In the genomic region with DNA sequence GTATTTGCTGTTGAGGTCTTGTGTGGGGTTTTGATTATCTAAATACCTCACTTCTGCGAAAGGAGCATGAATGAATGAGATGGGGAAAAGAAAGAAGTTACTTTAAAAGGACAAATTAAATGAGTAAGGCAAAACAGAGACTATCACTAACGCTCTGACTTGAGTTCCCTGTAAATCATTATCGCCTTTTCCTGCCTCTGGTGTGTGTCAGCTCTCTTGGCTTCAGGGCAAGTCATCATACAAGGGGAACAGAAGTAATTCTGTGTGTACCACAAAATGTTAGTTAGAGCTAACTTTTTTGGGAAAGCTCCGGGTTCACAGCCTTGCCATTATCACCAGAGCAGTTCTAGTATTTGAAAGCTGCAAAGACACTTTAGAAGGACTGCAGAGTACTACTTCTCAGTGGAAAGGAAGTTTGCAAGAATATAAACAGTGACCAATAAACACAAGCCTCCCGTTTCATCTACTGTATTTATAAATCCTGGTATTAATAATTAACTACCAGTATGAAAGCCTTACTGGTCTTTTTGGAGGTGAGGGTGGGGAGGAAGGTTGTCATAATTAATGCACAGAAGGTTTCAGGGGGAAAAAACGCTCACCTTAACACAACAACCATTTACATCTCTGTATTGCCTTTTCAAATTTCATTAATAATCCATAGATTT, we compare ENCODE assay signal across 10 cellular contexts. TPM values are rescaled to one million over a fixed set of nuclear protein-coding genes. Genes with fewer than 3 reads are reported as not detected.
DNase-seq lines count a peak whose midpoint lies in the region; ATAC-seq and TF ChIP-seq lines count a peak whose summit lies in the region.
"Had no signal": no experiment of that assay in that cellular context is flagged by ENCODE, and none has a peak within 500 bp of the region (broad histone marks: within the 10 kb centered on the region; RNA-seq: fewer than 3 reads in every experiment).

No MANE protein-coding gene starts in this region.

- H3K27ac Mint-ChIP-seq in activated naive CD8-positive, alpha-beta T cell treated with anti-CD3 and anti-CD28 coated beads, Interleukin-2, amount 10 ng/mL, durations not matched to agents 7 days and 5 days, result no peak overlapping the region
- peak overlapping the region in 4 of 6 donors; percentile 11 to 99 (median 80) for H3K27ac Mint-ChIP-seq in naive B cell

- no peak overlapping the region for H3K27ac ChIP-seq in heart left ventricle

- H3K27me3 Mint-ChIP-seq in activated naive CD8-positive, alpha-beta T cell treated with anti-CD3 and anti-CD28 coated beads, Interleukin-2, amount 10 ng/mL, durations not matched to agents 7 days and 5 days, result no peaks in the 10 kb centered on the region
- no peaks in the 10 kb centered on the region for H3K27me3 Mint-ChIP-seq in naive B cell

- intact Hi-C loops in heart left ventricle (cut with DNase I), result loop anchor here in 7 of 10 donors (2.0 to 10.0 kb wide), 8 partner anchors 31 to 178 kb away; a partner anchor contains a TSS

- peaks cover 0 to 22% (median 14%) of the 10 kb centered on the region in 12 donors for H3K4me1 ChIP-seq in heart left ventricle

- H3K4me3 ChIP-seq in GM08714 (ENCODE audit: low read length) (peak overlapping the region; percentile 35; the same call in 1 of the 2 replicates), heart left ventricle (peak overlapping the region in 1 of 12 donors; percentile 89)

- H3K4me1 Mint-ChIP-seq in activated naive CD8-positive, alpha-beta T cell treated with anti-CD3 and anti-CD28 coated beads, Interleukin-2, amount 10 ng/mL, durations not matched to agents 7 days and 5 days, result peaks cover 20% of the 10 kb centered on the region
- peaks cover 15 to 27% (median 16%) of the 10 kb centered on the region in 3 donors for H3K4me1 Mint-ChIP-seq in naive B cell

- no peaks in the 10 kb centered on the region for H3K36me3 Mint-ChIP-seq in activated naive CD8-positive, alpha-beta T cell treated with anti-CD3 and anti-CD28 coated beads, Interleukin-2, amount 10 ng/mL, durations not matched to agents 7 days and 5 days
- no peaks in the 10 kb centered on the region for H3K36me3 Mint-ChIP-seq in naive B cell

- H3K36me3 ChIP-seq in heart left ventricle, result peaks cover 0 to 17% (median 9%) of the 10 kb centered on the region in 9 donors

- POLR2A ChIA-PET in activated naive CD8-positive, alpha-beta T cell treated with anti-CD3 and anti-CD28 coated beads, Interleukin-2, amount 10 ng/mL, durations not matched to agents 7 days and 5 days (lab: Charles Lee), result interaction anchor here (4.3 kb wide), 1 partner anchor 42 kb away, joined by 33 read pairs; a partner anchor contains a TSS

- WGBS in heart left ventricle, 4 donors, result 64 to 72% (median 72%) methylated on average over 6 of the region's 6 CpGs

- TF ChIP-seq POLR2A in GM18505 (IDR thresholded peaks at IDR 0.05; ENCODE audit: borderline replicate concordance, extremely low read depth, insufficient read depth, insufficient read length) (no peak), heart left ventricle (IDR thresholded peaks at IDR 0.05) (no peak)

- no peak for DNase-seq in activated naive CD8-positive, alpha-beta T cell treated with anti-CD3 and anti-CD28 coated beads, Interleukin-2, amount 10 ng/mL, durations not matched to agents 7 days and 5 days
- DNase-seq in naive B cell (no peak), NCI-H524 (lab: John Stamatoyannopoulos, UW) (no peak), NCI-H2171 (lab: John Stamatoyannopoulos, UW) (no peak), heart left ventricle (no peak)
- DNase-seq: NK-92 treated with Interleukin-12 subunit alpha and Interleukin-12 subunit beta, amount 100 ng/mL, for 24 hours had no signal

- no peak for TF ChIP-seq CTCF in heart left ventricle (IDR thresholded peaks at IDR 0.05)

- peak overlapping the region; percentile 99 for H3K4me3 Mint-ChIP-seq in activated naive CD8-positive, alpha-beta T cell treated with anti-CD3 and anti-CD28 coated beads, Interleukin-2, amount 10 ng/mL, durations not matched to agents 7 days and 5 days
- peak overlapping the region in 6 of 8 donors; percentile 95 to 99 (median 98) for H3K4me3 Mint-ChIP-seq in naive B cell

- H3K9me3 ChIP-seq in heart left ventricle, result no peaks in the 10 kb centered on the region
- H3K9me3 ChIP-seq: esophagus muscularis mucosa had no signal

- H3K9me3 Mint-ChIP-seq in activated naive CD8-positive, alpha-beta T cell treated with anti-CD3 and anti-CD28 coated beads, Interleukin-2, amount 10 ng/mL, durations not matched to agents 7 days and 5 days, result no peaks in the 10 kb centered on the region
- H3K9me3 Mint-ChIP-seq in naive B cell, result no peaks in the 10 kb centered on the region

- no peaks in the 10 kb centered on the region for H3K27me3 ChIP-seq in heart left ventricle
- H3K27me3 ChIP-seq: esophagus muscularis mucosa had no signal

- ATAC-seq in HG03460 (IDR thresholded peaks at IDR 0.05; ENCODE audit: unreplicated experiment), result peak; percentile 31
- ATAC-seq in activated naive CD8-positive, alpha-beta T cell treated with anti-CD3 and anti-CD28 coated beads, Interleukin-2, amount 10 ng/mL, durations not matched to agents 7 days and 5 days (ENCODE audit: low read depth), result no peak
- ATAC-seq in naive B cell (ENCODE audit: low read depth in 2 of 2), result no peak
- ATAC-seq in GM18505 (IDR thresholded peaks at IDR 0.05; ENCODE audit: unreplicated experiment), result no peak
- no peak for ATAC-seq in heart left ventricle

RNA-seq across cellular contexts. Expression of a gene that starts 1.2 kb away (rescaled TPM):
- 1 to 10 TPM; 1.8 to 2.2 TPM for total RNA-seq in activated naive CD8-positive, alpha-beta T cell treated with anti-CD3 and anti-CD28 coated beads, Interleukin-2, amount 10 ng/mL, durations not matched to agents 7 days and 5 days
- polyA plus RNA-seq in naive B cell (ENCODE audit: low read depth in 6 of 6) (1 to 10 TPM in 4 of 6 donors, under 1 TPM in 2; 0.65 to 1.7 (median 1.1) TPM), heart left ventricle (under 1 TPM; 0.72 to 0.97 TPM)
- 1 to 10 TPM in 4 of 9 donors, under 1 TPM in 4, not detected in 1; 0.46 to 2.0 (median 0.85) TPM for total RNA-seq in heart left ventricle

RNA-seq across cellular contexts. Expression of a gene that starts 1.5 kb away (rescaled TPM):
- total RNA-seq in activated naive CD8-positive, alpha-beta T cell treated with anti-CD3 and anti-CD28 coated beads, Interleukin-2, amount 10 ng/mL, durations not matched to agents 7 days and 5 days, result 1 to 10 TPM; 8.3 to 8.5 TPM
- 10 to 100 TPM in 2 of 6 donors, 1 to 10 TPM in 4; 6.1 to 15.2 (median 8.5) TPM for polyA plus RNA-seq in naive B cell (ENCODE audit: low read depth in 6 of 6)
- total RNA-seq in heart left ventricle, result 10 to 100 TPM in 1 of 9 donors, 1 to 10 TPM in 8; 5.9 to 12.0 (median 8.0) TPM
- 10 to 100 TPM in 1 of 2 donors, 1 to 10 TPM in 1; 5.2 to 11.2 TPM for polyA plus RNA-seq in heart left ventricle

RNA-seq across cellular contexts. Expression of a gene that starts 31.4 kb away (rescaled TPM):
- total RNA-seq in activated naive CD8-positive, alpha-beta T cell treated with anti-CD3 and anti-CD28 coated beads, Interleukin-2, amount 10 ng/mL, durations not matched to agents 7 days and 5 days, result 10 to 100 TPM; 13.9 to 15.2 TPM
- 10 to 100 TPM in 2 of 6 donors, 1 to 10 TPM in 4; 7.7 to 11.9 (median 10.0) TPM for polyA plus RNA-seq in naive B cell (ENCODE audit: low read depth in 6 of 6)
- 1 to 10 TPM; 4.6 to 9.1 (median 6.2) TPM for total RNA-seq in heart left ventricle
- polyA plus RNA-seq in heart left ventricle, result 1 to 10 TPM; 2.1 to 5.2 TPM

RNA-seq across cellular contexts. Expression of a gene that starts 42.1 kb away (rescaled TPM):
- total RNA-seq in activated naive CD8-positive, alpha-beta T cell treated with anti-CD3 and anti-CD28 coated beads, Interleukin-2, amount 10 ng/mL, durations not matched to agents 7 days and 5 days, result 10 to 100 TPM; 64.0 to 65.0 TPM
- polyA plus RNA-seq in naive B cell (ENCODE audit: low read depth in 6 of 6) (10 to 100 TPM; 32.5 to 55.5 (median 39.7) TPM), heart left ventricle (10 to 100 TPM in 1 of 2 donors, 1 to 10 TPM in 1; 1.8 to 17.0 TPM)
- 10 to 100 TPM in 7 of 9 donors, 1 to 10 TPM in 2; 8.5 to 29.2 (median 11.9) TPM for total RNA-seq in heart left ventricle
